Comparison of ENCODE assay signal across 15 cellular contexts in genomic region chr1:59414406-59415133, GRCh38.
A peak's percentile ranks its signal among the peaks of the same experiment; 100 is the strongest.
DNase-seq lines count a peak whose midpoint lies in the region; ATAC-seq and TF ChIP-seq lines count a peak whose summit lies in the region.
"Had no signal": no experiment of that assay in that cellular context is flagged by ENCODE, and none has a peak within 500 bp of the region (broad histone marks: within the 10 kb centered on the region; RNA-seq: fewer than 3 reads in every experiment).

No MANE protein-coding gene starts in this region.

- no peak for TF ChIP-seq EP300 in stomach (IDR thresholded peaks at IDR 0.05)

- H3K27ac ChIP-seq in stomach: no peak overlapping the region
- H3K27ac ChIP-seq: upper lobe of right lung had no signal

- no peaks in the 10 kb centered on the region for H3K9me3 ChIP-seq in stomach
- H3K9me3 ChIP-seq: upper lobe of right lung had no signal

- DNase-seq in AG08395 (ENCODE audit: low spot score): peak; percentile 81
- DNase-seq in GM03348 (ENCODE audit: low spot score): peak; percentile 67
- peak; percentile 97 for DNase-seq in RPMI7951 (ENCODE audit: low read depth)
- DNase-seq in fibroblast of villous mesenchyme (ENCODE audit: low read depth): peak; percentile 79
- no peak for DNase-seq in activated CD4-positive, alpha-beta memory T cell treated with anti-CD3 and anti-CD28 coated beads, Interleukin-2, amount 10 ng/mL, durations not matched to agents 7 days and 5 days
- DNase-seq in NCI-H345 treated with DMSO at 0.1 percent for 48 hours (lab: John Stamatoyannopoulos, UW; ENCODE audit: unreplicated experiment): no peak
- no peak for DNase-seq in activated T-cell treated with anti-CD3 and anti-CD28 coated beads, Interleukin-2, amount 50 U/mL, for 72 hours
- no peak for DNase-seq in stomach
- DNase-seq: activated CD4-positive, alpha-beta T cell treated with anti-CD3 and anti-CD28 coated beads for 48 hours; activated T-cell treated with anti-CD3 and anti-CD28 coated beads, Interleukin-2, amount 50 U/mL, for 4 hours; Karpas-422; PC-3; stimulated activated CD8-positive, alpha-beta memory T cell treated with anti-CD3 and anti-CD28 coated beads, Interleukin-4, amount 100 ng/mL, for 48 hours; upper lobe of right lung had no signal

- H3K27me3 ChIP-seq in stomach: no peaks in the 10 kb centered on the region
- H3K27me3 ChIP-seq: upper lobe of right lung had no signal

- no peaks in the 10 kb centered on the region for H3K4me1 Mint-ChIP-seq in activated CD4-positive, alpha-beta memory T cell treated with anti-CD3 and anti-CD28 coated beads, Interleukin-2, amount 10 ng/mL, durations not matched to agents 7 days and 5 days
- H3K4me1 Mint-ChIP-seq in activated T-cell treated with anti-CD3 and anti-CD28 coated beads, Interleukin-2, amount 50 U/mL, for 72 hours (ENCODE audit: low read depth): no peaks in the 10 kb centered on the region

- TF ChIP-seq POLR2A in stomach (IDR thresholded peaks at IDR 0.05): no peak

- H3K27me3 Mint-ChIP-seq in activated CD4-positive, alpha-beta memory T cell treated with anti-CD3 and anti-CD28 coated beads, Interleukin-2, amount 10 ng/mL, durations not matched to agents 7 days and 5 days: no peaks in the 10 kb centered on the region
- H3K27me3 Mint-ChIP-seq in activated T-cell treated with anti-CD3 and anti-CD28 coated beads, Interleukin-2, amount 50 U/mL, for 72 hours (ENCODE audit: low read depth): no peaks in the 10 kb centered on the region
- H3K27me3 Mint-ChIP-seq: dendritic cell treated with granulocyte-macrophage colony-stimulating factor and Interleukin-4, amounts not matched to agents 40 ng/mL and 50 ng/mL, for 4 days had no signal

- H3K9me3 Mint-ChIP-seq in activated CD4-positive, alpha-beta memory T cell treated with anti-CD3 and anti-CD28 coated beads, Interleukin-2, amount 10 ng/mL, durations not matched to agents 7 days and 5 days: no peaks in the 10 kb centered on the region
- H3K9me3 Mint-ChIP-seq in activated T-cell treated with anti-CD3 and anti-CD28 coated beads, Interleukin-2, amount 50 U/mL, for 72 hours: no peaks in the 10 kb centered on the region
- H3K9me3 Mint-ChIP-seq: activated T-cell treated with anti-CD3 and anti-CD28 coated beads, Interleukin-2, amount 50 U/mL, for 4 hours; dendritic cell treated with granulocyte-macrophage colony-stimulating factor and Interleukin-4, amounts not matched to agents 40 ng/mL and 50 ng/mL, for 4 days had no signal

- H3K36me3 ChIP-seq in stomach: no peaks in the 10 kb centered on the region
- H3K36me3 ChIP-seq: upper lobe of right lung had no signal

- no peak overlapping the region for H3K27ac Mint-ChIP-seq in activated CD4-positive, alpha-beta memory T cell treated with anti-CD3 and anti-CD28 coated beads, Interleukin-2, amount 10 ng/mL, durations not matched to agents 7 days and 5 days
- no peak overlapping the region for H3K27ac Mint-ChIP-seq in activated T-cell treated with anti-CD3 and anti-CD28 coated beads, Interleukin-2, amount 50 U/mL, for 72 hours
- H3K27ac Mint-ChIP-seq: dendritic cell treated with granulocyte-macrophage colony-stimulating factor and Interleukin-4, amounts not matched to agents 40 ng/mL and 50 ng/mL, for 4 days had no signal

- H3K4me1 ChIP-seq in stomach: peaks cover 0 to 24% (median 4%) of the 10 kb centered on the region in 4 donors
- H3K4me1 ChIP-seq: upper lobe of right lung had no signal

- no peaks in the 10 kb centered on the region for H3K36me3 Mint-ChIP-seq in activated CD4-positive, alpha-beta memory T cell treated with anti-CD3 and anti-CD28 coated beads, Interleukin-2, amount 10 ng/mL, durations not matched to agents 7 days and 5 days (ENCODE audit: low read depth)
- H3K36me3 Mint-ChIP-seq in activated T-cell treated with anti-CD3 and anti-CD28 coated beads, Interleukin-2, amount 50 U/mL, for 72 hours (ENCODE audit: insufficient read depth in 2 of 2): no peaks in the 10 kb centered on the region

- peak; percentile 9 for TF ChIP-seq CTCF in fibroblast of villous mesenchyme (IDR thresholded peaks at IDR 0.05; ENCODE audit: insufficient read depth, low read depth, low read length)
- no peak for TF ChIP-seq CTCF in stomach (IDR thresholded peaks at IDR 0.05)

- CTCF ChIA-PET in activated CD4-positive, alpha-beta memory T cell treated with anti-CD3 and anti-CD28 coated beads, Interleukin-2, amount 10 ng/mL, durations not matched to agents 7 days and 5 days (lab: Charles Lee): no interaction called here

- H3K4me3 Mint-ChIP-seq in activated CD4-positive, alpha-beta memory T cell treated with anti-CD3 and anti-CD28 coated beads, Interleukin-2, amount 10 ng/mL, durations not matched to agents 7 days and 5 days: no peak overlapping the region
- H3K4me3 Mint-ChIP-seq in activated T-cell treated with anti-CD3 and anti-CD28 coated beads, Interleukin-2, amount 50 U/mL, for 72 hours: no peak overlapping the region
- H3K4me3 Mint-ChIP-seq: activated T-cell treated with anti-CD3 and anti-CD28 coated beads, Interleukin-2, amount 50 U/mL, for 4 hours; dendritic cell treated with granulocyte-macrophage colony-stimulating factor and Interleukin-4, amounts not matched to agents 40 ng/mL and 50 ng/mL, for 4 days had no signal

- H3K4me3 ChIP-seq in fibroblast of villous mesenchyme (ENCODE audit: low read depth, low read length) (no peak overlapping the region), stomach (no peak overlapping the region)
- H3K4me3 ChIP-seq: upper lobe of right lung had no signal

- WGBS in stomach, 5 donors: 92 to 97% (median 94%) methylated on average over 6 of the region's 6 CpGs

- intact Hi-C loops in stomach (cut with DNase I; ENCODE audit: low total_unique reads): no loop called here

- POLR2A ChIA-PET in activated CD4-positive, alpha-beta memory T cell treated with anti-CD3 and anti-CD28 coated beads, Interleukin-2, amount 10 ng/mL, durations not matched to agents 7 days and 5 days (lab: Charles Lee): no interaction called here

- no peak for ATAC-seq in activated T-cell treated with anti-CD3 and anti-CD28 coated beads, Interleukin-2, amount 50 U/mL, for 72 hours (replicated peaks in 1 of 2)
- ATAC-seq: activated T-cell treated with anti-CD3 and anti-CD28 coated beads, Interleukin-2, amount 50 U/mL, for 4 hours; PC-3; upper lobe of right lung had no signal

Comparison
In these comparisons a context has a peak if more than half of its experiments do, and no peak if none do; other contexts are left out.
1. DNase-seq: peak in AG08395 (single experiment), GM03348 (single experiment), RPMI7951 (single experiment) and fibroblast of villous mesenchyme (single experiment); none in activated CD4-positive, alpha-beta memory T cell treated with anti-CD3 and anti-CD28 coated beads, Interleukin-2, amount 10 ng/mL, durations not matched to agents 7 days and 5 days (single experiment), NCI-H345 treated with DMSO at 0.1 percent for 48 hours (single experiment), activated T-cell treated with anti-CD3 and anti-CD28 coated beads, Interleukin-2, amount 50 U/mL, for 72 hours (0 of 2) and stomach (single experiment).